8 cellular contexts compared by ENCODE assay signal in genomic region chr12:103495158-103495782, GRCh38. TPM values are rescaled to one million over a fixed set of nuclear protein-coding genes. Genes with fewer than 3 reads are reported as not detected.
A peak's percentile ranks its signal among the peaks of the same experiment; 100 is the strongest.
DNase-seq lines count a peak whose midpoint lies in the region; ATAC-seq, FAIRE-seq and TF ChIP-seq lines count a peak whose summit lies in the region.

No MANE protein-coding gene starts in this region.

- DNase-seq in AG09309 (ENCODE audit: low read depth) (no peak), T follicular helper cell (ENCODE audit: low read depth) (peak; percentile 56), astrocyte (ENCODE audit: low read depth) (no peak), left kidney (ENCODE audit: low read depth, low spot score) (peak; percentile 67), HK-2 (ENCODE audit: unreplicated experiment) (no peak)
- DNase-seq in stimulated activated CD8-positive, alpha-beta memory T cell treated with anti-CD3 and anti-CD28 coated beads, Interleukin-7, amount 100 ng/mL, for 48 hours (ENCODE audit: extremely low read depth in 1 of 2, low read depth in 1 of 2) = peak; percentile 5 to 21

- no peaks in the 10 kb centered on the region for H3K36me3 Mint-ChIP-seq in astrocyte (ENCODE audit: low read depth, unreplicated experiment)

- H3K4me2 ChIP-seq in astrocyte (ENCODE audit: low read length) = peak overlapping the region; percentile 79

- no peak for TF ChIP-seq CTCF in AG09309 (IDR thresholded peaks at IDR 0.05; ENCODE audit: control insufficient read depth, insufficient read depth, low read depth, low read length, missing control alignments)
- TF ChIP-seq CTCF in astrocyte (IDR thresholded peaks at IDR 0.05; ENCODE audit: insufficient read depth, low read depth, low read length) = no peak

- no peak overlapping the region for H3K27ac ChIP-seq in HUES48 (ENCODE audit: low read depth, low read length)
- H3K27ac ChIP-seq in astrocyte (ENCODE audit: low read depth, low read length) = no peak overlapping the region

- peaks cover 14% of the 10 kb centered on the region for H3K4me1 Mint-ChIP-seq in astrocyte (ENCODE audit: low read depth, unreplicated experiment)

- H3K4me1 ChIP-seq in HUES48 (ENCODE audit: control insufficient read depth, insufficient read depth, low read length) (peaks cover 24% of the 10 kb centered on the region), astrocyte (ENCODE audit: insufficient read depth, low read length) (peaks cover 5% of the 10 kb centered on the region)

- H3K27me3 Mint-ChIP-seq in astrocyte (ENCODE audit: low read depth, unreplicated experiment) = peaks cover 22% of the 10 kb centered on the region

- H3K79me2 ChIP-seq in astrocyte (ENCODE audit: insufficient read depth, low read length) = no peaks in the 10 kb centered on the region

- peak overlapping the region; percentile 17 for H3K4me3 ChIP-seq in AG09309 (ENCODE audit: control insufficient read depth, low read depth, low read length)
- peak overlapping the region; percentile 72 for H3K4me3 ChIP-seq in HUES48 (ENCODE audit: low read depth, low read length)
- H3K4me3 ChIP-seq in astrocyte (ENCODE audit: insufficient read depth, low read depth, low read length) = peak overlapping the region; percentile 17

- H3K36me3 ChIP-seq in HUES48 (ENCODE audit: control insufficient read depth, insufficient read depth, low read length) = no peaks in the 10 kb centered on the region
- no peaks in the 10 kb centered on the region for H3K36me3 ChIP-seq in astrocyte (ENCODE audit: insufficient read depth, low read length)

- no peaks in the 10 kb centered on the region for H3K9me3 Mint-ChIP-seq in astrocyte (ENCODE audit: unreplicated experiment)

- H3K9ac ChIP-seq in HUES48 (ENCODE audit: low read depth, low read length) (no peak overlapping the region), astrocyte (ENCODE audit: low read length) (no peak overlapping the region)

- FAIRE-seq in astrocyte (lab: Jason Lieb, UNC) = no peak

- peak overlapping the region; percentile 79 for H3K4me3 Mint-ChIP-seq in astrocyte (ENCODE audit: unreplicated experiment)

- peak; percentile 82 for ATAC-seq in GM19463 (IDR thresholded peaks at IDR 0.05; ENCODE audit: unreplicated experiment)

- H3K9me3 ChIP-seq in HUES48 (ENCODE audit: control insufficient read depth, insufficient read depth, low read length) (no peaks in the 10 kb centered on the region), astrocyte (ENCODE audit: insufficient read depth, low read depth, low read length) (no peaks in the 10 kb centered on the region)

- H4K20me1 ChIP-seq in astrocyte (ENCODE audit: insufficient read depth, low read length) = no peaks in the 10 kb centered on the region

- H3K27me3 ChIP-seq in HUES48 (ENCODE audit: control insufficient read depth, insufficient read depth, low read length) = peaks cover 28% of the 10 kb centered on the region
- peaks cover 22% of the 10 kb centered on the region for H3K27me3 ChIP-seq in astrocyte (ENCODE audit: insufficient read depth, low read length)

- H2AFZ ChIP-seq in astrocyte (ENCODE audit: low read depth, low read length) = peak overlapping the region; percentile 66

- H3K27ac Mint-ChIP-seq in astrocyte (ENCODE audit: unreplicated experiment) = no peak overlapping the region

RNA-seq across cellular contexts. Expression of gene C12orf42, which starts 0.5 kb away (rescaled TPM):
- total RNA-seq in astrocyte = not detected in 2 replicates

Comparison
In these comparisons a context has a peak if more than half of its experiments do, and no peak if none do; other contexts are left out.
1. DNase-seq: peak in T follicular helper cell (single experiment), left kidney (single experiment) and stimulated activated CD8-positive, alpha-beta memory T cell treated with anti-CD3 and anti-CD28 coated beads, Interleukin-7, amount 100 ng/mL, for 48 hours (2 of 2); none in AG09309 (single experiment), astrocyte (single experiment) and HK-2 (single experiment).
2. H3K4me3 ChIP-seq: peak in every context shown above with its lines; median percentile 72 in HUES48; 17 in AG09309; 17 in astrocyte.